Comparison of ENCODE assay signal across 20 cellular contexts in the genomic region with DNA sequence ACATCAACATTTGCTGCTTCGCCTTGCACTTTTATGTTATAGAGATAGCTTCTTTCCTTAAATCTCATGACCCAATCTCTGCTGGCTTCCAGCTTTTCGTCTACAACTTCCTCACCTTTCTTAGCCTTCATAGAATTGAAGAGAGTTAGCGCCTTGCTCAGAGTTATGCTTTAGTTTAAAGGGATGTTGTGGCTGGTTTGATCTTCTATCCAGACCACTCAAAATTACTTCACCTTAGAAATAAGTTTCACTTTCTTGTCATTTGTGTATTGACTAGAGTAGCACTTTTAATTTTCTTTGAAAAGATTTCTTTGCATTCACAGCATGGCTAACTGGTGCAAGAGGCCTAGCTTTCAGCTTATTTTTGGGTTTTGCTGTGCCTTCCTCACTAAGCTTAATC.
DNase-seq lines count a peak whose midpoint lies in the region; ATAC-seq and TF ChIP-seq lines count a peak whose summit lies in the region.
"Had no signal": no experiment of that assay in that cellular context is flagged by ENCODE, and none has a peak within 500 bp of the region (broad histone marks: within the 10 kb centered on the region; RNA-seq: fewer than 3 reads in every experiment).

No MANE protein-coding gene starts in this region.

- H3K4me2 ChIP-seq in DND-41 (ENCODE audit: insufficient read depth, low read length): no peak overlapping the region
- H3K4me2 ChIP-seq: BLaER1 had no signal

- no peak for DNase-seq in activated CD8-positive, alpha-beta T cell treated with anti-CD3 and anti-CD28 coated beads, Interleukin-2, amount 10 ng/mL, durations not matched to agents 7 days and 5 days
- no peak for DNase-seq in activated CD8-positive, alpha-beta T cell treated with anti-CD3 and anti-CD28 coated beads for 36 hours
- DNase-seq in DND-41 (no peak), endodermal cell (no peak)
- DNase-seq in stimulated activated CD4-positive, alpha-beta T cell treated with anti-CD3 and anti-CD28 coated beads, Interleukin-15, amount 100 ng/mL, for 24 hours: no peak
- DNase-seq: 8988T; ACHN; BE2C; C1 segment of cervical spinal cord; CD4-positive, alpha-beta memory T cell; CD4-positive, CD25-positive, alpha-beta regulatory T cell; CD8-positive, alpha-beta memory T cell; COR-L47; DMS 273 treated with DMSO at 0.1 percent for 48 hours; DMS153; DMS53; DMS79; GF-D8 had no signal

- no peaks in the 10 kb centered on the region for H3K27me3 ChIP-seq in DND-41 (ENCODE audit: insufficient read depth, low read length, poor library complexity)
- H3K27me3 ChIP-seq in endodermal cell (ENCODE audit: control insufficient read depth, insufficient read depth, low read length, poor library complexity, severe bottlenecking): no peaks in the 10 kb centered on the region
- H3K27me3 ChIP-seq: BE2C, BLaER1 had no signal

- no peak for TF ChIP-seq CTCF in activated CD8-positive, alpha-beta T cell treated with anti-CD3 and anti-CD28 coated beads for 36 hours (IDR thresholded peaks at IDR 0.05)
- no peak for TF ChIP-seq CTCF in DND-41 (IDR thresholded peaks at IDR 0.05; ENCODE audit: borderline replicate concordance, extremely low read depth, low read length, poor library complexity, severe bottlenecking)
- no peak for TF ChIP-seq CTCF in endodermal cell (conservative IDR thresholded peaks at IDR 0.05)

- no peak for ATAC-seq in activated CD8-positive, alpha-beta T cell treated with anti-CD3 and anti-CD28 coated beads, Interleukin-2, amount 10 ng/mL, durations not matched to agents 7 days and 5 days
- ATAC-seq in activated CD8-positive, alpha-beta T cell treated with anti-CD3 and anti-CD28 coated beads for 36 hours: no peak
- peak; percentile 80 for ATAC-seq in DND-41 (ENCODE audit: insufficient read depth, low read depth)

- peaks cover 10% of the 10 kb centered on the region for H3K4me1 Mint-ChIP-seq in activated CD8-positive, alpha-beta T cell treated with anti-CD3 and anti-CD28 coated beads, Interleukin-2, amount 10 ng/mL, durations not matched to agents 7 days and 5 days (ENCODE audit: low read depth)
- peaks cover 2% of the 10 kb centered on the region for H3K4me1 Mint-ChIP-seq in activated CD8-positive, alpha-beta T cell treated with anti-CD3 and anti-CD28 coated beads for 36 hours (ENCODE audit: low read depth)
- peaks cover 22% of the 10 kb centered on the region for H3K4me1 Mint-ChIP-seq in endodermal cell
- H3K4me1 Mint-ChIP-seq: CD14-positive monocyte; CD4-positive, alpha-beta memory T cell; CD4-positive, CD25-positive, alpha-beta regulatory T cell; CD8-positive, alpha-beta memory T cell had no signal

- H3K4me1 ChIP-seq in DND-41 (ENCODE audit: insufficient read depth, low read length) (0 out of 2 replicates have a peak, but pooled peaks cover 2% of the 10 kb centered on the region), endodermal cell (ENCODE audit: control insufficient read depth, insufficient read depth, low read length) (peaks cover 10% of the 10 kb centered on the region)
- H3K4me1 ChIP-seq: BE2C, BLaER1 had no signal

- CTCF ChIA-PET in activated CD8-positive, alpha-beta T cell treated with anti-CD3 and anti-CD28 coated beads, Interleukin-2, amount 10 ng/mL, durations not matched to agents 7 days and 5 days (lab: Charles Lee): no interaction called here
- CTCF ChIA-PET in activated CD8-positive, alpha-beta T cell treated with anti-CD3 and anti-CD28 coated beads for 36 hours (lab: Charles Lee): interaction anchor here (1.1 kb wide), 1 partner anchor 393 kb away, joined by 3 read pairs; no protein-coding TSS in a partner anchor

- H3K9me3 Mint-ChIP-seq in activated CD8-positive, alpha-beta T cell treated with anti-CD3 and anti-CD28 coated beads, Interleukin-2, amount 10 ng/mL, durations not matched to agents 7 days and 5 days (ENCODE audit: insufficient read depth): peaks cover 6% of the 10 kb centered on the region
- peaks cover 2% of the 10 kb centered on the region for H3K9me3 Mint-ChIP-seq in activated CD8-positive, alpha-beta T cell treated with anti-CD3 and anti-CD28 coated beads for 36 hours
- H3K9me3 Mint-ChIP-seq in endodermal cell: peaks cover 29% of the 10 kb centered on the region

- POLR2A ChIA-PET in activated CD8-positive, alpha-beta T cell treated with anti-CD3 and anti-CD28 coated beads, Interleukin-2, amount 10 ng/mL, durations not matched to agents 7 days and 5 days (lab: Charles Lee): no interaction called here
- POLR2A ChIA-PET in activated CD8-positive, alpha-beta T cell treated with anti-CD3 and anti-CD28 coated beads for 36 hours (lab: Charles Lee): no interaction called here

- no peaks in the 10 kb centered on the region for H3K79me2 ChIP-seq in DND-41 (ENCODE audit: insufficient read depth, low read length)

- peak overlapping the region; percentile 30 for H3K27ac Mint-ChIP-seq in activated CD8-positive, alpha-beta T cell treated with anti-CD3 and anti-CD28 coated beads, Interleukin-2, amount 10 ng/mL, durations not matched to agents 7 days and 5 days
- H3K27ac Mint-ChIP-seq in activated CD8-positive, alpha-beta T cell treated with anti-CD3 and anti-CD28 coated beads for 36 hours: no peak overlapping the region
- no peak overlapping the region for H3K27ac Mint-ChIP-seq in endodermal cell
- H3K27ac Mint-ChIP-seq: CD14-positive monocyte; CD4-positive, alpha-beta memory T cell; CD4-positive, CD25-positive, alpha-beta regulatory T cell; CD8-positive, alpha-beta memory T cell had no signal

- H3K4me3 Mint-ChIP-seq in activated CD8-positive, alpha-beta T cell treated with anti-CD3 and anti-CD28 coated beads, Interleukin-2, amount 10 ng/mL, durations not matched to agents 7 days and 5 days: no peak overlapping the region
- no peak overlapping the region for H3K4me3 Mint-ChIP-seq in activated CD8-positive, alpha-beta T cell treated with anti-CD3 and anti-CD28 coated beads for 36 hours
- no peak overlapping the region for H3K4me3 Mint-ChIP-seq in endodermal cell
- H3K4me3 Mint-ChIP-seq: CD14-positive monocyte; CD4-positive, alpha-beta memory T cell; CD4-positive, CD25-positive, alpha-beta regulatory T cell; CD8-positive, alpha-beta memory T cell had no signal

- no peaks in the 10 kb centered on the region for H3K27me3 Mint-ChIP-seq in activated CD8-positive, alpha-beta T cell treated with anti-CD3 and anti-CD28 coated beads, Interleukin-2, amount 10 ng/mL, durations not matched to agents 7 days and 5 days (ENCODE audit: low read depth)
- no peaks in the 10 kb centered on the region for H3K27me3 Mint-ChIP-seq in activated CD8-positive, alpha-beta T cell treated with anti-CD3 and anti-CD28 coated beads for 36 hours
- no peaks in the 10 kb centered on the region for H3K27me3 Mint-ChIP-seq in endodermal cell (ENCODE audit: insufficient read depth)
- H3K27me3 Mint-ChIP-seq: CD4-positive, alpha-beta memory T cell had no signal

- H3K9ac ChIP-seq in DND-41 (ENCODE audit: low read depth, low read length) (no peak overlapping the region), endodermal cell (ENCODE audit: extremely low read depth, low read length, poor library complexity, severe bottlenecking) (no peak overlapping the region)
- H3K9ac ChIP-seq: BLaER1 had no signal

- H3K27ac ChIP-seq in DND-41 (ENCODE audit: low read length) (no peak overlapping the region), endodermal cell (ENCODE audit: low read depth, low read length) (no peak overlapping the region)
- H3K27ac ChIP-seq: BLaER1 had no signal

- no peak overlapping the region for H2AFZ ChIP-seq in DND-41 (ENCODE audit: low read depth, low read length)

- intact Hi-C loops in activated CD8-positive, alpha-beta T cell treated with anti-CD3 and anti-CD28 coated beads for 36 hours (cut with micrococcal nuclease): no loop called here

- H4K20me1 ChIP-seq in DND-41 (ENCODE audit: insufficient read depth, low read length): no peaks in the 10 kb centered on the region
- H4K20me1 ChIP-seq: BLaER1 had no signal

- no peaks in the 10 kb centered on the region for H3K36me3 ChIP-seq in DND-41 (ENCODE audit: insufficient read depth, low read length)
- no peaks in the 10 kb centered on the region for H3K36me3 ChIP-seq in endodermal cell (ENCODE audit: control insufficient read depth, insufficient read depth, low read length)
- H3K36me3 ChIP-seq: BE2C, BLaER1 had no signal

- H3K9me3 ChIP-seq in DND-41 (ENCODE audit: insufficient read depth, low read length, severe bottlenecking) (peaks cover 6% of the 10 kb centered on the region), endodermal cell (ENCODE audit: control insufficient read depth, low read length) (peaks cover 40% of the 10 kb centered on the region)
- H3K9me3 ChIP-seq: BE2C had no signal

- WGBS in endodermal cell (ENCODE audit: insufficient coverage in 1 of 2, insufficient read length in 1 of 2), 2 experiments: 93 to 100% methylated on average over 1 of the region's 3 CpGs

- H3K4me3 ChIP-seq in DND-41 (ENCODE audit: low read depth in 1 of 2, low read length in 2 of 2) (no peak overlapping the region), endodermal cell (ENCODE audit: low read length) (peak overlapping the region; percentile 42)
- H3K4me3 ChIP-seq: BLaER1 had no signal

- no peaks in the 10 kb centered on the region for H3K36me3 Mint-ChIP-seq in activated CD8-positive, alpha-beta T cell treated with anti-CD3 and anti-CD28 coated beads, Interleukin-2, amount 10 ng/mL, durations not matched to agents 7 days and 5 days (ENCODE audit: low read depth)
- H3K36me3 Mint-ChIP-seq in activated CD8-positive, alpha-beta T cell treated with anti-CD3 and anti-CD28 coated beads for 36 hours (ENCODE audit: low read depth): no peaks in the 10 kb centered on the region
- peaks cover 14% of the 10 kb centered on the region for H3K36me3 Mint-ChIP-seq in endodermal cell (ENCODE audit: low read depth)
- H3K36me3 Mint-ChIP-seq: CD14-positive monocyte; CD4-positive, alpha-beta memory T cell; CD4-positive, CD25-positive, alpha-beta regulatory T cell; CD8-positive, alpha-beta memory T cell had no signal
